ENCODE assay signal across 29 cellular contexts in genomic region chr22:17512960-17513359, GRCh38. TPM values are rescaled to one million over a fixed set of nuclear protein-coding genes. Genes with fewer than 3 reads are reported as not detected.
"Had no signal": no experiment of that assay in that cellular context is flagged by ENCODE, and none has a peak within 500 bp of the region (broad histone marks: within the 10 kb centered on the region; RNA-seq: fewer than 3 reads in every experiment).

No MANE protein-coding gene starts in this region.

- H3K27ac ChIP-seq: neutrophil, pancreas, prostate gland, right lobe of liver, stomach, thoracic aorta, thyroid gland, tibial nerve, upper lobe of left lung, vagina had no signal

- DNase-seq: nephron progenitor cell; nucleus accumbens; pancreas; retina; right cardiac atrium; right lobe of liver; sigmoid colon; small intestine; stimulated activated CD4-positive, alpha-beta T cell treated with anti-CD3 and anti-CD28 coated beads, Interleukin-15, amount 100 ng/mL, for 24 hours; stimulated activated CD4-positive, alpha-beta T cell treated with anti-CD3 and anti-CD28 coated beads, Interleukin-2, amount 100 ng/mL, for 24 hours; stimulated activated CD4-positive, alpha-beta T cell treated with anti-CD3 and anti-CD28 coated beads, Interleukin-2, amount 100 ng/mL, for 48 hours; stimulated activated CD4-positive, alpha-beta T cell treated with anti-CD3 and anti-CD28 coated beads, Interleukin-4, amount 100 ng/mL, for 24 hours; stimulated activated naive B cell treated with anti-CD40 and anti-IgM and Interleukin-4, amounts not matched to agents 10 μg/mL and 1 μg/mL and 100 μg/mL, for 72 hours; stimulated activated naive CD4-positive, alpha-beta T cell treated with Interleukin-2 at 50 U/mL for 16 hours; stomach; thyroid gland; trophoblast cell; upper lobe of left lung had no signal

- H3K36me3 ChIP-seq: neutrophil, pancreas, prostate gland, right lobe of liver, sigmoid colon, stomach, thoracic aorta, thyroid gland, tibial nerve, vagina had no signal

- FAIRE-seq: pancreas, small intestine, urothelium cell line had no signal

- H3K4me3 ChIP-seq: pancreas, prostate gland, right lobe of liver, sigmoid colon, stomach, thoracic aorta, thyroid gland, tibial nerve, upper lobe of left lung, vagina had no signal

- H3K9me3 ChIP-seq: neutrophil, pancreas, prostate gland, right lobe of liver, sigmoid colon, stomach, thoracic aorta, thyroid gland, tibial nerve, upper lobe of left lung, vagina had no signal

- H3K4me1 ChIP-seq: pancreas, prostate gland, right lobe of liver, sigmoid colon, stomach, thyroid gland, tibial nerve, upper lobe of left lung, vagina had no signal

- ATAC-seq: natural killer cell treated with Interleukin-12 subunit alpha and Interleukin-12 subunit beta and Interleukin-15 and Interleukin-18, amount 100 ng/mL, for 72 hours; pancreas; right lobe of liver; stimulated activated effector memory CD8-positive, alpha-beta T cell treated with anti-CD3 and anti-CD28 coated beads, Interleukin-12 subunit alpha, Interleukin-12 subunit beta, amount 100 ng/mL, for 72 hours; stimulated activated naive B cell treated with anti-CD40 and anti-IgM and Interleukin-4, amounts not matched to agents 10 μg/mL and 1 μg/mL and 100 μg/mL, for 72 hours had no signal

- H3K27me3 ChIP-seq: pancreas, right lobe of liver, sigmoid colon, stomach, thyroid gland, upper lobe of left lung, vagina had no signal

RNA-seq across cellular contexts. Expression of gene SLC25A18, which starts 50.3 kb away (rescaled TPM):
- total RNA-seq: natural killer cell treated with Interleukin-12 subunit alpha and Interleukin-12 subunit beta and Interleukin-15 and Interleukin-18, amount 100 ng/mL, for 72 hours; osteocyte; pulmonary artery endothelial cell; skeletal muscle tissue; thoracic aorta had no signal
